Comparison of ENCODE assay signal across 13 cellular contexts in the genomic region with DNA sequence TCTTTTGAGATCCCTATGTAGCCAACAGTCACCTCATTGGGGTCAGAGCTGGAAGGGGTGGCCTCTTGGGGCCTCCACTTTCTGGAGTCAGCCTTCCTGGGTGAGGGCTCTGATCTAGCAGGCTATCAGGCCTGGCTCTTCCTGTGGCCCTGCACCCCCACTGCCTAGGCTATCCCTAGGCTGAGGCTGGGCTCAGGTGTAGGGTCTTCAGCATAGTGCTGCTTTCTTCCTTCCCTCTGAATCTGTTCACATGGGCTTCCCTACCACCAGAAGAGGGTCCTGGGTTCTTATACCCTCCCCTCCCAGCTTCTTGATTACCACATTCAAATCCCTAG. TPM values are rescaled to one million over a fixed set of nuclear protein-coding genes. Genes with fewer than 3 reads are reported as not detected.
DNase-seq lines count a peak whose midpoint lies in the region; ATAC-seq and TF ChIP-seq lines count a peak whose summit lies in the region.
"Had no signal": no experiment of that assay in that cellular context is flagged by ENCODE, and none has a peak within 500 bp of the region (broad histone marks: within the 10 kb centered on the region; RNA-seq: fewer than 3 reads in every experiment).

No MANE protein-coding gene starts in this region.

- intact Hi-C loops in OCI-LY7 (cut with micrococcal nuclease; ENCODE audit: unreplicated experiment), result loop anchor here (1.0 to 10.0 kb wide), 3 partner anchors 21 to 76 kb away; a partner anchor contains a TSS

- H3K4me3 Mint-ChIP-seq in T-helper 2 cell treated with Interferon-gamma antibody and Interleukin-4, amounts not matched to agents 5 μg/mL and 100 μg/mL, for 36 hours, result no peak overlapping the region
- H3K4me3 Mint-ChIP-seq: naive thymus-derived CD4-positive, alpha-beta T cell had no signal

- no peaks in the 10 kb centered on the region for H3K9me3 Mint-ChIP-seq in T-helper 2 cell treated with Interferon-gamma antibody and Interleukin-4, amounts not matched to agents 5 μg/mL and 100 μg/mL, for 36 hours

- H3K79me2 ChIP-seq in OCI-LY7 (ENCODE audit: insufficient read depth, low read depth, low read length), result peaks cover 24% of the 10 kb centered on the region

- ATAC-seq in GM18519 (IDR thresholded peaks at IDR 0.05; ENCODE audit: low FRiP score, unreplicated experiment) (peak; percentile 6), HG02798 (IDR thresholded peaks at IDR 0.05; ENCODE audit: poor library complexity, unreplicated experiment) (peak; percentile 1)
- ATAC-seq: HCT116 had no signal

- no peaks in the 10 kb centered on the region for H3K27me3 Mint-ChIP-seq in T-helper 2 cell treated with Interferon-gamma antibody and Interleukin-4, amounts not matched to agents 5 μg/mL and 100 μg/mL, for 36 hours (ENCODE audit: low read depth)
- H3K27me3 Mint-ChIP-seq: naive thymus-derived CD4-positive, alpha-beta T cell had no signal

- H2AFZ ChIP-seq in OCI-LY7 (ENCODE audit: low read length), result peak overlapping the region; percentile 26; the same call in 1 of the 2 replicates

- no peak overlapping the region for H3K27ac Mint-ChIP-seq in T-helper 2 cell treated with Interferon-gamma antibody and Interleukin-4, amounts not matched to agents 5 μg/mL and 100 μg/mL, for 36 hours

- H3K9me3 ChIP-seq in OCI-LY7 (ENCODE audit: low read length), result no peaks in the 10 kb centered on the region

- peaks cover 17% of the 10 kb centered on the region for H3K36me3 ChIP-seq in OCI-LY7 (ENCODE audit: insufficient read depth, low read length)

- H3K9me2 ChIP-seq in OCI-LY7 (ENCODE audit: insufficient read depth, low read length), result no peaks in the 10 kb centered on the region

- BruUV-seq in OCI-LY7 (replicated peaks; lab: Mats Ljungman, UMichigan), result TSS peak; percentile 92

- CTCF ChIA-PET in OCI-LY7 (lab: Charles Lee; ENCODE audit: unreplicated experiment), result interaction anchor here (0.6 to 0.9 kb wide), 3 partner anchors 15 to 158 kb away, joined by 3 to 4 read pairs (median 3); no protein-coding TSS in a partner anchor

- H3K36me3 Mint-ChIP-seq in T-helper 2 cell treated with Interferon-gamma antibody and Interleukin-4, amounts not matched to agents 5 μg/mL and 100 μg/mL, for 36 hours (ENCODE audit: low read depth), result no peaks in the 10 kb centered on the region
- H3K36me3 Mint-ChIP-seq: naive thymus-derived CD4-positive, alpha-beta T cell had no signal

- TF ChIP-seq CTCF in OCI-LY7 (conservative IDR thresholded peaks at IDR 0.05; ENCODE audit: low read length), result no peak
- no peak for TF ChIP-seq CTCF in GM20000 (IDR thresholded peaks at IDR 0.05; ENCODE audit: extremely low read depth, missing control alignments)

- peaks cover 43% of the 10 kb centered on the region for H3K4me1 ChIP-seq in OCI-LY7 (ENCODE audit: insufficient read depth, low read length, poor library complexity, severe bottlenecking)

- POLR2A ChIA-PET in OCI-LY7 (lab: Charles Lee), result interaction anchor here (0.5 to 1.6 kb wide), 10 partner anchors 9 to 222 kb away, joined by 3 to 19 read pairs (median 6); no protein-coding TSS in a partner anchor

- no peaks in the 10 kb centered on the region for H3K4me1 Mint-ChIP-seq in T-helper 2 cell treated with Interferon-gamma antibody and Interleukin-4, amounts not matched to agents 5 μg/mL and 100 μg/mL, for 36 hours (ENCODE audit: low read depth)

- peak overlapping the region; percentile 67 for H3K27ac ChIP-seq in OCI-LY7 (ENCODE audit: low read depth, low read length, poor library complexity, severe bottlenecking)
- H3K27ac ChIP-seq in skin epidermis, result peak overlapping the region in 17 of 21 experiments; percentile 49 to 93 (median 85)

- DNase-seq in OCI-LY7 (ENCODE audit: low spot score) (no peak), NCI-H146 treated with DMSO at 0.1 percent for 48 hours (lab: John Stamatoyannopoulos, UW; ENCODE audit: unreplicated experiment) (no peak), NCI-H2171 treated with DMSO at 0.1 percent for 48 hours (lab: John Stamatoyannopoulos, UW) (no peak), GM20000 (ENCODE audit: low spot score) (no peak)
- no peak for DNase-seq in T-helper 2 cell treated with Interferon-gamma antibody and Interleukin-4, amounts not matched to agents 5 μg/mL and 100 μg/mL, for 36 hours (ENCODE audit: low spot score)
- DNase-seq: activated CD8-positive, alpha-beta memory T cell treated with anti-CD3 and anti-CD28 coated beads, Interleukin-2, amount 50 U/mL, for 48 hours; naive thymus-derived CD4-positive, alpha-beta T cell; stimulated activated naive CD4-positive, alpha-beta T cell had no signal

- H3K4me3 ChIP-seq in OCI-LY7 (ENCODE audit: low read depth, low read length, poor library complexity, severe bottlenecking) (peak overlapping the region; percentile 79), skin epidermis (peak overlapping the region in 1 of 7 experiments; percentile 27)

- H4K20me1 ChIP-seq in OCI-LY7 (ENCODE audit: insufficient read depth, low read length), result no peaks in the 10 kb centered on the region

- H3K4me2 ChIP-seq in OCI-LY7 (ENCODE audit: low read length), result peak overlapping the region; percentile 85

RNA-seq across cellular contexts. Expression of a gene that starts 0.5 kb away (rescaled TPM):
- total RNA-seq in OCI-LY7 (2014; rRNA removed; shearing (Covaris generic)), result 48.9 and 79.6 TPM in 2 replicates
- 71.2 and 73.3 TPM in 2 replicates for total RNA-seq in OCI-LY7 (2022)
- total RNA-seq: RPMI7951 had no signal

RNA-seq across cellular contexts. Expression of a gene that starts 26.3 kb away (rescaled TPM):
- total RNA-seq in OCI-LY7 (2014; rRNA removed; shearing (Covaris generic)), result 0.10 and 0.25 TPM in 2 replicates
- total RNA-seq in OCI-LY7 (2022), result 0.18 and 0.29 TPM in 2 replicates
- total RNA-seq: RPMI7951 had no signal

RNA-seq across cellular contexts. Expression of a gene that starts 29.6 kb away (rescaled TPM):
- 31.6 and 31.8 TPM in 2 replicates for total RNA-seq in OCI-LY7 (2014; rRNA removed; shearing (Covaris generic))
- 30.5 and 33.9 TPM in 2 replicates for total RNA-seq in OCI-LY7 (2022)

RNA-seq across cellular contexts. Expression of a gene that starts 47.4 kb away (rescaled TPM):
- 122 and 135 TPM in 2 replicates for total RNA-seq in OCI-LY7 (2014; rRNA removed; shearing (Covaris generic))
- 127 and 144 TPM in 2 replicates for total RNA-seq in OCI-LY7 (2022)
